19 cellular contexts compared by ENCODE assay signal in genomic region chr7:51325937-51326336, GRCh38. TPM values are rescaled to one million over a fixed set of nuclear protein-coding genes. Genes with fewer than 3 reads are reported as not detected.
"Had no signal": no experiment of that assay in that cellular context is flagged by ENCODE, and none has a peak within 500 bp of the region (broad histone marks: within the 10 kb centered on the region; RNA-seq: fewer than 3 reads in every experiment).

No MANE protein-coding gene starts in this region.

- H3K27me3 ChIP-seq: neutrophil, right atrium auricular region, transverse colon had no signal

- H3K4me3 Mint-ChIP-seq: dendritic cell treated with granulocyte-macrophage colony-stimulating factor and Interleukin-4, amounts not matched to agents 40 ng/mL and 50 ng/mL, for 4 days; effector memory CD8-positive, alpha-beta T cell; naive thymus-derived CD8-positive, alpha-beta T cell had no signal

- H3K27me3 Mint-ChIP-seq: dendritic cell treated with granulocyte-macrophage colony-stimulating factor and Interleukin-4, amounts not matched to agents 40 ng/mL and 50 ng/mL, for 4 days; effector memory CD8-positive, alpha-beta T cell had no signal

- H3K36me3 ChIP-seq: neutrophil, right atrium auricular region, transverse colon had no signal

- H3K9me3 Mint-ChIP-seq: dendritic cell treated with granulocyte-macrophage colony-stimulating factor and Interleukin-4, amounts not matched to agents 40 ng/mL and 50 ng/mL, for 4 days; naive thymus-derived CD8-positive, alpha-beta T cell had no signal

- H3K4me1 Mint-ChIP-seq: naive thymus-derived CD8-positive, alpha-beta T cell had no signal

- FAIRE-seq: frontal cortex, small intestine had no signal

- H3K9me3 ChIP-seq: neutrophil, right atrium auricular region, transverse colon had no signal

- ATAC-seq: activated CD4-positive, CD25-positive, alpha-beta regulatory T cell treated with anti-CD3 and anti-CD28 coated beads, Interleukin-2, amount 50 U/mL, for 24 hours; effector memory CD8-positive, alpha-beta T cell; left colon; naive thymus-derived CD8-positive, alpha-beta T cell had no signal

- H3K27ac Mint-ChIP-seq: dendritic cell treated with granulocyte-macrophage colony-stimulating factor and Interleukin-4, amounts not matched to agents 40 ng/mL and 50 ng/mL, for 4 days; effector memory CD8-positive, alpha-beta T cell; naive thymus-derived CD8-positive, alpha-beta T cell had no signal

- H3K27ac ChIP-seq: epithelial cell of prostate, neutrophil, right atrium auricular region, transverse colon had no signal

- H3K36me3 Mint-ChIP-seq: naive thymus-derived CD8-positive, alpha-beta T cell had no signal

- H3K4me3 ChIP-seq: right atrium auricular region, transverse colon had no signal

- H3K4me1 ChIP-seq: right atrium auricular region, transverse colon had no signal

- DNase-seq: activated naive CD4-positive, alpha-beta T cell treated with Interleukin-2 at 50 U/mL for 16 hours; aorta; effector memory CD8-positive, alpha-beta T cell; left colon; naive thymus-derived CD8-positive, alpha-beta T cell; small intestine; stimulated activated CD4-positive, alpha-beta T cell treated with anti-CD3 and anti-CD28 coated beads, Interleukin-4, amount 100 ng/mL, for 4 hours; stimulated activated CD8-positive, alpha-beta memory T cell treated with anti-CD3 and anti-CD28 coated beads, Interleukin-4, amount 100 ng/mL, for 48 hours; stimulated activated naive CD4-positive, alpha-beta T cell treated with Interleukin-2 at 50 U/mL for 16 hours; substantia nigra; transverse colon had no signal

RNA-seq across cellular contexts. Expression of gene COBL, which starts 9.3 kb away (rescaled TPM):
- total RNA-seq: activated CD8-positive, alpha-beta memory T cell treated with anti-CD3 and anti-CD28 coated beads for 36 hours; lung microvascular endothelial cell; naive thymus-derived CD8-positive, alpha-beta T cell had no signal
- polyA plus RNA-seq: naive thymus-derived CD8-positive, alpha-beta T cell had no signal
